ENCODE assay signal across 26 cellular contexts in genomic region chr12:61757831-61758505, GRCh38.
DNase-seq lines count a peak whose midpoint lies in the region; ATAC-seq, FAIRE-seq and TF ChIP-seq lines count a peak whose summit lies in the region.
"Had no signal": no experiment of that assay in that cellular context is flagged by ENCODE, and none has a peak within 500 bp of the region (broad histone marks: within the 10 kb centered on the region; RNA-seq: fewer than 3 reads in every experiment).

No MANE protein-coding gene starts in this region.

- H3K4me2 ChIP-seq in Karpas-422 (ENCODE audit: low read depth, low read length, poor library complexity, severe bottlenecking), result no peak overlapping the region

- TF ChIP-seq CTCF in D721Med (IDR thresholded peaks at IDR 0.05; ENCODE audit: insufficient read depth, missing control alignments) (no peak), epithelial cell of proximal tubule (conservative IDR thresholded peaks at IDR 0.05; ENCODE audit: low read depth, low read length) (no peak)

- intact Hi-C loops in naive thymus-derived CD4-positive, alpha-beta T cell (cut with micrococcal nuclease), result no loop called here

- H3K27ac ChIP-seq in mesodermal cell (ENCODE audit: low read depth, low read length, severe bottlenecking), result peak overlapping the region; percentile 80
- H3K27ac ChIP-seq in naive thymus-derived CD4-positive, alpha-beta T cell (ENCODE audit: low read depth, low read length), result no peak overlapping the region
- no peak overlapping the region for H3K27ac ChIP-seq in small intestine (ENCODE audit: low read depth in 1 of 2, low read length in 1 of 2)
- no peak overlapping the region for H3K27ac ChIP-seq in Karpas-422 (ENCODE audit: low read length)
- H3K27ac ChIP-seq: C4-2B, heart right ventricle, right atrium auricular region, thyroid gland had no signal

- no peaks in the 10 kb centered on the region for H3K27me3 ChIP-seq in naive thymus-derived CD4-positive, alpha-beta T cell (ENCODE audit: control insufficient read depth in 2 of 2, insufficient read depth in 2 of 2, low read length in 2 of 2)
- no peaks in the 10 kb centered on the region for H3K27me3 ChIP-seq in small intestine (ENCODE audit: control insufficient read depth in 2 of 2, insufficient read depth in 2 of 2, low read length in 2 of 2)
- no peaks in the 10 kb centered on the region for H3K27me3 ChIP-seq in Karpas-422 (ENCODE audit: low read length)
- H3K27me3 ChIP-seq: heart right ventricle, right atrium auricular region, thyroid gland had no signal

- FAIRE-seq in D721Med (lab: Jason Lieb, UNC), result peak; percentile 29
- no peak for FAIRE-seq in small intestine (lab: Jason Lieb, UNC)
- FAIRE-seq: GM19239, HTR-8/SVneo had no signal

- WGBS in mesodermal cell (ENCODE audit: insufficient coverage in 2 of 2), 2 experiments, result 83 to 93% methylated on average over 2 to 5 of the region's 5 CpGs
- 66 to 72% (median 69%) methylated on average over 5 of the region's 5 CpGs for WGBS in small intestine, 3 donors

- H3K4me3 Mint-ChIP-seq in naive thymus-derived CD4-positive, alpha-beta T cell, result no peak overlapping the region
- H3K4me3 Mint-ChIP-seq: activated T-cell treated with anti-CD3 and anti-CD28 coated beads, Interleukin-2, amount 50 U/mL, for 4 hours; dendritic cell treated with granulocyte-macrophage colony-stimulating factor and Interleukin-4, amounts not matched to agents 40 ng/mL and 50 ng/mL, for 4 days; mesothelial cell of epicardium; natural killer cell treated with Interleukin-12 subunit alpha and Interleukin-12 subunit beta and Interleukin-15 and Interleukin-18, amount 100 ng/mL, for 72 hours; stimulated activated naive CD8-positive, alpha-beta T cell treated with anti-CD3 and anti-CD28 coated beads, Interleukin-15, Interleukin-2, amounts not matched to agents 100 ng/mL and 50 ng/mL, for 24 hours had no signal

- H3K27ac Mint-ChIP-seq in naive thymus-derived CD4-positive, alpha-beta T cell, result no peak overlapping the region
- H3K27ac Mint-ChIP-seq: dendritic cell treated with granulocyte-macrophage colony-stimulating factor and Interleukin-4, amounts not matched to agents 40 ng/mL and 50 ng/mL, for 4 days; mesothelial cell of epicardium; natural killer cell treated with Interleukin-12 subunit alpha and Interleukin-12 subunit beta and Interleukin-15 and Interleukin-18, amount 100 ng/mL, for 72 hours; stimulated activated naive CD8-positive, alpha-beta T cell treated with anti-CD3 and anti-CD28 coated beads, Interleukin-15, Interleukin-2, amounts not matched to agents 100 ng/mL and 50 ng/mL, for 24 hours had no signal

- no peaks in the 10 kb centered on the region for H3K4me1 ChIP-seq in mesodermal cell (ENCODE audit: control insufficient read depth, insufficient read depth, low read length, poor library complexity, severe bottlenecking)
- H3K4me1 ChIP-seq in naive thymus-derived CD4-positive, alpha-beta T cell (ENCODE audit: control insufficient read depth in 2 of 2, insufficient read depth in 2 of 2, low read length in 2 of 2), result no peaks in the 10 kb centered on the region
- H3K4me1 ChIP-seq in small intestine (ENCODE audit: control insufficient read depth in 2 of 2, insufficient read depth in 1 of 2, low read depth in 1 of 2, low read length in 1 of 2), result no peaks in the 10 kb centered on the region
- H3K4me1 ChIP-seq in Karpas-422 (ENCODE audit: low read length), result no peaks in the 10 kb centered on the region
- H3K4me1 ChIP-seq: heart right ventricle, right atrium auricular region, thyroid gland had no signal

- H3K9ac ChIP-seq in Karpas-422 (ENCODE audit: low read length), result no peak overlapping the region

- H3K36me3 Mint-ChIP-seq in naive thymus-derived CD4-positive, alpha-beta T cell, result no peaks in the 10 kb centered on the region
- H3K36me3 Mint-ChIP-seq: mesothelial cell of epicardium; natural killer cell treated with Interleukin-12 subunit alpha and Interleukin-12 subunit beta and Interleukin-15 and Interleukin-18, amount 100 ng/mL, for 72 hours had no signal

- no peaks in the 10 kb centered on the region for H4K20me1 ChIP-seq in Karpas-422 (ENCODE audit: insufficient read depth, low read depth, low read length)

- CTCF ChIA-PET in naive thymus-derived CD4-positive, alpha-beta T cell (lab: Charles Lee), result no interaction called here

- H2AFZ ChIP-seq in Karpas-422 (ENCODE audit: low read length), result no peak overlapping the region

- H3K9me3 ChIP-seq in mesodermal cell (ENCODE audit: control insufficient read depth, low read length) (no peaks in the 10 kb centered on the region), small intestine (ENCODE audit: control insufficient read depth, low read depth) (peaks cover 2% of the 10 kb centered on the region), Karpas-422 (ENCODE audit: low read length) (peaks cover 7% of the 10 kb centered on the region)
- H3K9me3 ChIP-seq in naive thymus-derived CD4-positive, alpha-beta T cell (ENCODE audit: control insufficient read depth in 2 of 3, low read length in 3 of 3), result no peaks in the 10 kb centered on the region
- H3K9me3 ChIP-seq: heart right ventricle, right atrium auricular region, thyroid gland had no signal

- H3K27me3 Mint-ChIP-seq in naive thymus-derived CD4-positive, alpha-beta T cell, result no peaks in the 10 kb centered on the region
- H3K27me3 Mint-ChIP-seq: dendritic cell treated with granulocyte-macrophage colony-stimulating factor and Interleukin-4, amounts not matched to agents 40 ng/mL and 50 ng/mL, for 4 days; natural killer cell treated with Interleukin-12 subunit alpha and Interleukin-12 subunit beta and Interleukin-15 and Interleukin-18, amount 100 ng/mL, for 72 hours; stimulated activated naive CD8-positive, alpha-beta T cell treated with anti-CD3 and anti-CD28 coated beads, Interleukin-15, Interleukin-2, amounts not matched to agents 100 ng/mL and 50 ng/mL, for 24 hours had no signal

- POLR2A ChIA-PET in naive thymus-derived CD4-positive, alpha-beta T cell (lab: Charles Lee), result no interaction called here

- H3K9me3 Mint-ChIP-seq in naive thymus-derived CD4-positive, alpha-beta T cell, result peaks cover 0 to 3% (median 0%) of the 10 kb centered on the region in 11 donors
- H3K9me3 Mint-ChIP-seq: activated T-cell treated with anti-CD3 and anti-CD28 coated beads, Interleukin-2, amount 50 U/mL, for 4 hours; dendritic cell treated with granulocyte-macrophage colony-stimulating factor and Interleukin-4, amounts not matched to agents 40 ng/mL and 50 ng/mL, for 4 days; mesothelial cell of epicardium had no signal

- no peak overlapping the region for H3K4me3 ChIP-seq in epithelial cell of proximal tubule (ENCODE audit: low read depth, low read length)
- no peak overlapping the region for H3K4me3 ChIP-seq in mesodermal cell (ENCODE audit: extremely low read depth, insufficient read depth, low read length, poor library complexity, severe bottlenecking)
- no peak overlapping the region for H3K4me3 ChIP-seq in naive thymus-derived CD4-positive, alpha-beta T cell (ENCODE audit: low read length)
- H3K4me3 ChIP-seq in small intestine (ENCODE audit: low read depth in 1 of 2, low read length in 2 of 2), result no peak overlapping the region
- no peak overlapping the region for H3K4me3 ChIP-seq in Karpas-422 (ENCODE audit: low read length)
- H3K4me3 ChIP-seq: heart right ventricle, right atrium auricular region, thyroid gland had no signal

- H3K79me2 ChIP-seq in Karpas-422 (ENCODE audit: low read length), result no peaks in the 10 kb centered on the region

- DNase-seq in D721Med (ENCODE audit: insufficient read length, low spot score) (no peak), RPMI7951 (ENCODE audit: low read depth) (peak; percentile 14), epithelial cell of proximal tubule (ENCODE audit: low read depth) (peak; percentile 45), DMS 273 (lab: John Stamatoyannopoulos, UW; ENCODE audit: unreplicated experiment) (no peak), small intestine (no peak), Karpas-422 (no peak)
- DNase-seq in naive thymus-derived CD4-positive, alpha-beta T cell, result no peak
- DNase-seq: activated CD4-positive, alpha-beta T cell treated with anti-CD3 and anti-CD28 coated beads for 48 hours; activated naive CD4-positive, alpha-beta T cell; activated T-cell treated with anti-CD3 and anti-CD28 coated beads, Interleukin-2, amount 50 U/mL, for 4 hours; EL; heart right ventricle; KG1; NCI-H146; NCI-H2171; NCI-H526; thyroid gland had no signal

- H3K36me3 ChIP-seq in mesodermal cell (ENCODE audit: control insufficient read depth, insufficient read depth, low read length) (no peaks in the 10 kb centered on the region), small intestine (ENCODE audit: control insufficient read depth in 2 of 2, insufficient read depth in 2 of 2, low read length in 2 of 2) (no peaks in the 10 kb centered on the region), Karpas-422 (ENCODE audit: insufficient read depth, low read length) (no peaks in the 10 kb centered on the region)
- H3K36me3 ChIP-seq in naive thymus-derived CD4-positive, alpha-beta T cell (ENCODE audit: control insufficient read depth in 2 of 3, insufficient read depth in 3 of 3, low read length in 3 of 3), result no peaks in the 10 kb centered on the region
- H3K36me3 ChIP-seq: heart right ventricle, right atrium auricular region, thyroid gland had no signal

- no peaks in the 10 kb centered on the region for H3K4me1 Mint-ChIP-seq in naive thymus-derived CD4-positive, alpha-beta T cell
- H3K4me1 Mint-ChIP-seq: mesothelial cell of epicardium had no signal

- H3K9me2 ChIP-seq in Karpas-422 (replicated peaks; ENCODE audit: insufficient read depth, low read length), result 0 out of 2 replicates have a peak, but pooled peaks cover 3% of the 10 kb centered on the region

- no peak for ATAC-seq in naive thymus-derived CD4-positive, alpha-beta T cell
- ATAC-seq: activated T-cell treated with anti-CD3 and anti-CD28 coated beads, Interleukin-2, amount 50 U/mL, for 4 hours; heart right ventricle; natural killer cell treated with Interleukin-12 subunit alpha and Interleukin-12 subunit beta and Interleukin-15 and Interleukin-18, amount 100 ng/mL, for 72 hours had no signal

Comparison
In these comparisons a context has a peak if more than half of its experiments do, and no peak if none do; other contexts are left out.
1. DNase-seq: peak in RPMI7951 (single experiment) and epithelial cell of proximal tubule (single experiment); none in D721Med (single experiment), DMS 273 (single experiment), naive thymus-derived CD4-positive, alpha-beta T cell (0 of 9), small intestine (single experiment) and Karpas-422 (single experiment).